ENCODE assay signal across 12 cellular contexts in genomic region chr5:71693828-71694427, GRCh38.
DNase-seq lines count a peak whose midpoint lies in the region; ATAC-seq and TF ChIP-seq lines count a peak whose summit lies in the region.
"Had no signal": no experiment of that assay in that cellular context is flagged by ENCODE, and none has a peak within 500 bp of the region (broad histone marks: within the 10 kb centered on the region; RNA-seq: fewer than 3 reads in every experiment).

No MANE protein-coding gene starts in this region.

- no peak overlapping the region for H3K9ac ChIP-seq in parathyroid adenoma

- H3K4me2 ChIP-seq in parathyroid adenoma (ENCODE audit: low read length) = no peak overlapping the region

- CTCF ChIA-PET in HEK293T (lab: Yijun Ruan, JAX) = no interaction called here

- TF ChIP-seq POLR2A in erythroblast (IDR thresholded peaks at IDR 0.05; ENCODE audit: low read length) = no peak

- H3K4me1 ChIP-seq in parathyroid adenoma = no peaks in the 10 kb centered on the region

- DNase-seq in HEK293T (ENCODE audit: extremely low spot score) (peak; percentile 36), OCI-M2 (lab: John Stamatoyannopoulos, UW; ENCODE audit: unreplicated experiment) (peak; percentile 68), erythroblast (lab: John Stamatoyannopoulos, UW) (peak; percentile 6 to 59), middle frontal gyrus (ENCODE audit: extremely low spot score, low spot score) (no peak), NK-92 (lab: John Stamatoyannopoulos, UW; ENCODE audit: unreplicated experiment) (no peak)
- DNase-seq: activated CD4-positive, alpha-beta T cell treated with anti-CD3 and anti-CD28 coated beads, Interleukin-2, amount 50 U/mL, for 1 hour; NCI-H1436; substantia nigra; T-cell had no signal

- POLR2A ChIA-PET in HEK293T (lab: Yijun Ruan, JAX) = interaction anchor here (0.7 to 1.0 kb wide), 3 partner anchors 10 to 16 kb away, joined by 3 to 7 read pairs (median 4); no protein-coding TSS in a partner anchor

- H3K27ac ChIP-seq in parathyroid adenoma = no peak overlapping the region

- ATAC-seq in HG03565 (IDR thresholded peaks at IDR 0.05; ENCODE audit: unreplicated experiment) = no peak
- ATAC-seq in GM19455 (IDR thresholded peaks at IDR 0.05; ENCODE audit: unreplicated experiment) = no peak
- ATAC-seq: T-cell had no signal

- no peaks in the 10 kb centered on the region for H3K27me3 ChIP-seq in parathyroid adenoma (ENCODE audit: control insufficient read depth, insufficient read depth, low read length)

- no peak for TF ChIP-seq CTCF in parathyroid adenoma (IDR thresholded peaks at IDR 0.05)

- no peaks in the 10 kb centered on the region for H3K9me3 ChIP-seq in parathyroid adenoma (ENCODE audit: control insufficient read depth, low read length)

- H3K79me2 ChIP-seq in parathyroid adenoma = no peaks in the 10 kb centered on the region

- no peak overlapping the region for H3K4me3 ChIP-seq in parathyroid adenoma (ENCODE audit: low read depth, low read length)

- H2AFZ ChIP-seq in parathyroid adenoma = peak overlapping the region; percentile 36

- no peaks in the 10 kb centered on the region for H3K36me3 ChIP-seq in parathyroid adenoma (ENCODE audit: control insufficient read depth, insufficient read depth, low read length)

TF ChIP-seq in HEK293T, 16 proteins besides CTCF, POLR2A, EP300 and RAD21:
- no peak for TF ChIP-seq TARDBP (IDR thresholded peaks at IDR 0.05)
- TF ChIP-seq BHLHE40 (IDR thresholded peaks at IDR 0.05; ENCODE audit: borderline replicate concordance) = no peak
- TF ChIP-seq ELF4 (IDR thresholded peaks at IDR 0.05) = no peak
- peak; percentile 15; the same call in 1 of the 2 replicates for TF ChIP-seq PKNOX1 (IDR thresholded peaks at IDR 0.05)
- TF ChIP-seq ZNF384 (IDR thresholded peaks at IDR 0.05) = no peak
- TF ChIP-seq SUZ12 (IDR thresholded peaks at IDR 0.05) = no peak
- no peak for TF ChIP-seq FOXA1 (IDR thresholded peaks at IDR 0.05)
- 0 out of 2 replicates have a peak, but pooled peaks have one; percentile 36 for TF ChIP-seq CTBP1 (IDR thresholded peaks at IDR 0.05; ENCODE audit: borderline replicate concordance)
- no peak for TF ChIP-seq LEF1 (IDR thresholded peaks at IDR 0.05; ENCODE audit: borderline replicate concordance)

Comparison
In these comparisons a context has a peak if more than half of its experiments do, and no peak if none do; other contexts are left out.
1. DNase-seq: peak in HEK293T (single experiment), OCI-M2 (single experiment) and erythroblast (2 of 2); none in middle frontal gyrus (single experiment) and NK-92 (single experiment).